Comparison of ENCODE assay signal across 14 cellular contexts in the genomic region with DNA sequence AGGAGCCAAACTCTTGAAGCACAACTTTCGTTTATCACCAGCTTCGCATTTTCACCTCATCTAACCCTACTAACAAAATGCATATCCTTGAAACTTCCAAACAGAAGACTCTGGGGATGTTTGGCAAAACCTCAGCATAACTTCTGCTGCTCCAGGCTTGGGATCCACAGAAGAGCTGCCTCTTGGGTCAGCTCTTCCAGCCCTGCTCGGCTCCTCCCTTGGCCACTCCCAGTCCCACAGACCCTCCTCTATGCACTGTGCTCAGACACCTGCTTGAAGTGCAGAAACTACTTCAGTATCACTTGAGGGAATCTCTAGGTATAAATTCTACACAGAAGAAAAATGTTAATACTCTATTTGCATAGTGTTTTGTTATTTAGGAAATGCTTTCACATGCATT.
DNase-seq lines count a peak whose midpoint lies in the region; ATAC-seq and TF ChIP-seq lines count a peak whose summit lies in the region.
"Had no signal": no experiment of that assay in that cellular context is flagged by ENCODE, and none has a peak within 500 bp of the region (broad histone marks: within the 10 kb centered on the region; RNA-seq: fewer than 3 reads in every experiment).

No MANE protein-coding gene starts in this region.

- peak overlapping the region; percentile 66 for H3K4me3 Mint-ChIP-seq in activated T-cell treated with anti-CD3 and anti-CD28 coated beads, Interleukin-2, amount 50 U/mL, for 4 hours
- no peak overlapping the region for H3K4me3 Mint-ChIP-seq in stimulated activated effector memory CD8-positive, alpha-beta T cell treated with anti-CD3 and anti-CD28 coated beads, Interleukin-12 subunit alpha, Interleukin-12 subunit beta, amount 100 ng/mL, for 72 hours
- no peak overlapping the region for H3K4me3 Mint-ChIP-seq in osteocyte (ENCODE audit: unreplicated experiment)
- H3K4me3 Mint-ChIP-seq: type B pancreatic cell had no signal

- no peaks in the 10 kb centered on the region for H3K36me3 ChIP-seq in SJCRH30
- H3K36me3 ChIP-seq: adrenal gland had no signal

- H3K4me3 ChIP-seq in SJCRH30: no peak overlapping the region
- H3K4me3 ChIP-seq: adrenal gland had no signal

- H3K4me1 ChIP-seq in SJCRH30: no peaks in the 10 kb centered on the region

- no peak for ATAC-seq in activated T-cell treated with anti-CD3 and anti-CD28 coated beads, Interleukin-2, amount 50 U/mL, for 4 hours
- no peak for ATAC-seq in stimulated activated effector memory CD8-positive, alpha-beta T cell treated with anti-CD3 and anti-CD28 coated beads, Interleukin-12 subunit alpha, Interleukin-12 subunit beta, amount 100 ng/mL, for 72 hours
- no peak for ATAC-seq in HG03378 (IDR thresholded peaks at IDR 0.05; ENCODE audit: unreplicated experiment)

- H3K27me3 Mint-ChIP-seq in activated T-cell treated with anti-CD3 and anti-CD28 coated beads, Interleukin-2, amount 50 U/mL, for 4 hours (ENCODE audit: low read depth): no peaks in the 10 kb centered on the region
- no peaks in the 10 kb centered on the region for H3K27me3 Mint-ChIP-seq in osteocyte (ENCODE audit: unreplicated experiment)
- H3K27me3 Mint-ChIP-seq: type B pancreatic cell had no signal

- H3K27me3 ChIP-seq in SJCRH30: no peaks in the 10 kb centered on the region
- H3K27me3 ChIP-seq: adrenal gland had no signal

- H3K9me3 Mint-ChIP-seq in activated T-cell treated with anti-CD3 and anti-CD28 coated beads, Interleukin-2, amount 50 U/mL, for 4 hours: no peaks in the 10 kb centered on the region
- H3K9me3 Mint-ChIP-seq in stimulated activated effector memory CD8-positive, alpha-beta T cell treated with anti-CD3 and anti-CD28 coated beads, Interleukin-12 subunit alpha, Interleukin-12 subunit beta, amount 100 ng/mL, for 72 hours: no peaks in the 10 kb centered on the region
- no peaks in the 10 kb centered on the region for H3K9me3 Mint-ChIP-seq in osteocyte (ENCODE audit: unreplicated experiment)
- H3K9me3 Mint-ChIP-seq: type B pancreatic cell had no signal

- peaks cover 83% of the 10 kb centered on the region for H3K4me1 Mint-ChIP-seq in activated T-cell treated with anti-CD3 and anti-CD28 coated beads, Interleukin-2, amount 50 U/mL, for 4 hours (ENCODE audit: low read depth)
- peaks cover 76% of the 10 kb centered on the region for H3K4me1 Mint-ChIP-seq in stimulated activated effector memory CD8-positive, alpha-beta T cell treated with anti-CD3 and anti-CD28 coated beads, Interleukin-12 subunit alpha, Interleukin-12 subunit beta, amount 100 ng/mL, for 72 hours
- H3K4me1 Mint-ChIP-seq in osteocyte (ENCODE audit: unreplicated experiment): peaks cover 27% of the 10 kb centered on the region

- peak overlapping the region; percentile 92 for H3K27ac Mint-ChIP-seq in stimulated activated effector memory CD8-positive, alpha-beta T cell treated with anti-CD3 and anti-CD28 coated beads, Interleukin-12 subunit alpha, Interleukin-12 subunit beta, amount 100 ng/mL, for 72 hours
- H3K27ac Mint-ChIP-seq in osteocyte (ENCODE audit: unreplicated experiment): no peak overlapping the region
- H3K27ac Mint-ChIP-seq: type B pancreatic cell had no signal

- H3K27ac ChIP-seq in SJCRH30: no peak overlapping the region
- H3K27ac ChIP-seq in epithelial cell of prostate: peak overlapping the region; percentile 30

- TF ChIP-seq CTCF in osteocyte (IDR thresholded peaks at IDR 0.05): no peak

- no peak for DNase-seq in activated T-cell treated with anti-CD3 and anti-CD28 coated beads, Interleukin-2, amount 50 U/mL, for 4 hours
- no peak for DNase-seq in activated T-cell treated with anti-CD3 and anti-CD28 coated beads, Interleukin-2, amount 50 U/mL, for 1 hour
- peak; percentile 38 to 49 for DNase-seq in SJCRH30
- DNase-seq in epithelial cell of prostate (ENCODE audit: low read depth, low spot score): no peak
- no peak for DNase-seq in stimulated activated effector memory CD8-positive, alpha-beta T cell treated with anti-CD3 and anti-CD28 coated beads, Interleukin-12 subunit alpha, Interleukin-12 subunit beta, amount 100 ng/mL, for 72 hours (ENCODE audit: low spot score in 2 of 2)
- no peak for DNase-seq in osteocyte (ENCODE audit: extremely low spot score, unreplicated experiment)
- no peak for DNase-seq in activated CD4-positive, CD25-positive, alpha-beta regulatory T cell (lab: John Stamatoyannopoulos, UW)
- DNase-seq: adrenal gland, dermis blood vessel endothelial cell, midbrain, NCI-H1092 treated with DMSO at 0.1 percent for 48 hours, NCI-H69 had no signal

- peaks cover 45% of the 10 kb centered on the region for H3K36me3 Mint-ChIP-seq in activated T-cell treated with anti-CD3 and anti-CD28 coated beads, Interleukin-2, amount 50 U/mL, for 4 hours (ENCODE audit: insufficient read depth)
- H3K36me3 Mint-ChIP-seq in stimulated activated effector memory CD8-positive, alpha-beta T cell treated with anti-CD3 and anti-CD28 coated beads, Interleukin-12 subunit alpha, Interleukin-12 subunit beta, amount 100 ng/mL, for 72 hours: peaks cover 9% of the 10 kb centered on the region
- no peaks in the 10 kb centered on the region for H3K36me3 Mint-ChIP-seq in osteocyte (ENCODE audit: unreplicated experiment)
- H3K36me3 Mint-ChIP-seq: type B pancreatic cell had no signal

- no peaks in the 10 kb centered on the region for H3K9me3 ChIP-seq in SJCRH30 (replicated peaks)
- H3K9me3 ChIP-seq: adrenal gland had no signal

Comparison
In these comparisons a context has a peak if more than half of its experiments do, and no peak if none do; other contexts are left out.
1. DNase-seq: peak in SJCRH30 (2 of 2); none in activated T-cell treated with anti-CD3 and anti-CD28 coated beads, Interleukin-2, amount 50 U/mL, for 4 hours (single experiment), activated T-cell treated with anti-CD3 and anti-CD28 coated beads, Interleukin-2, amount 50 U/mL, for 1 hour (single experiment), epithelial cell of prostate (single experiment), stimulated activated effector memory CD8-positive, alpha-beta T cell treated with anti-CD3 and anti-CD28 coated beads, Interleukin-12 subunit alpha, Interleukin-12 subunit beta, amount 100 ng/mL, for 72 hours (0 of 2), osteocyte (single experiment) and activated CD4-positive, CD25-positive, alpha-beta regulatory T cell (0 of 4).